1 cellular context compared by ENCODE assay signal in genomic region chr1:67766117-67766978, GRCh38.
TF ChIP-seq lines count a peak whose summit lies in the region.

No MANE protein-coding gene starts in this region.

TF ChIP-seq in GM12878, 131 proteins besides CTCF, POLR2A, EP300 and RAD21 (continued from another document):
- no peak for TF ChIP-seq CUX1 (IDR thresholded peaks at IDR 0.05; ENCODE audit: insufficient replicate concordance, low read depth, low read length)
- TF ChIP-seq EZH2 (IDR thresholded peaks at IDR 0.05; ENCODE audit: borderline replicate concordance, control insufficient read depth, low read depth, low read length): no peak
- TF ChIP-seq NR2C1 (IDR thresholded peaks at IDR 0.05): no peak
- no peak for TF ChIP-seq CEBPZ (IDR thresholded peaks at IDR 0.05; ENCODE audit: low read depth, low read length)
- TF ChIP-seq MEF2B (IDR thresholded peaks at IDR 0.05; ENCODE audit: partially characterized antibody, poor library complexity, severe bottlenecking): peak; percentile 89
- no peak for TF ChIP-seq SUZ12 (IDR thresholded peaks at IDR 0.05; ENCODE audit: unreplicated experiment)
- TF ChIP-seq NBN (IDR thresholded peaks at IDR 0.05): 0 out of 2 replicates have a peak, but pooled peaks have one; percentile 11
- TF ChIP-seq CREB1 (IDR thresholded peaks at IDR 0.05; ENCODE audit: low read depth): no peak
- no peak for TF ChIP-seq HDAC2 (IDR thresholded peaks at IDR 0.05)
- no peak for TF ChIP-seq STAT3 (IDR thresholded peaks at IDR 0.05; ENCODE audit: low read depth, low read length)
- TF ChIP-seq GATAD2B (conservative IDR thresholded peaks at IDR 0.05; ENCODE audit: low read depth): 0 out of 2 replicates have a peak, but pooled peaks have one; percentile 21
- peak; percentile 46; the same call in 1 of the 2 replicates for TF ChIP-seq SMC3 (IDR thresholded peaks at IDR 0.05; ENCODE audit: borderline replicate concordance, low read length)
- TF ChIP-seq MYB (IDR thresholded peaks at IDR 0.05; ENCODE audit: borderline replicate concordance, low read depth, low read length): no peak
- no peak for TF ChIP-seq MTA3 (IDR thresholded peaks at IDR 0.05; ENCODE audit: borderline replicate concordance, low read length)
- peak; percentile 35 for TF ChIP-seq SKIL (IDR thresholded peaks at IDR 0.05; ENCODE audit: low read depth, poor library complexity, severe bottlenecking)
- TF ChIP-seq EED (IDR thresholded peaks at IDR 0.05; ENCODE audit: low read depth): no peak
- no peak for TF ChIP-seq ZNF622 (IDR thresholded peaks at IDR 0.05)
- no peak for TF ChIP-seq BCL11A (IDR thresholded peaks at IDR 0.05; ENCODE audit: low read depth, low read length)
- TF ChIP-seq HSF1 (IDR thresholded peaks at IDR 0.05; ENCODE audit: low read depth, low read length): no peak
- TF ChIP-seq NFYA (IDR thresholded peaks at IDR 0.05; ENCODE audit: borderline replicate concordance, low read depth, low read length): no peak
- TF ChIP-seq MLLT1 (IDR thresholded peaks at IDR 0.05): no peak
- no peak for TF ChIP-seq TAF1 (IDR thresholded peaks at IDR 0.05; ENCODE audit: borderline replicate concordance, low read depth, low read length)
- TF ChIP-seq ATF7 (IDR thresholded peaks at IDR 0.05; ENCODE audit: low read depth): no peak
- TF ChIP-seq NKRF (conservative IDR thresholded peaks at IDR 0.05): no peak
- TF ChIP-seq WRNIP1 (IDR thresholded peaks at IDR 0.05; ENCODE audit: borderline replicate concordance, low read depth, low read length): no peak
- TF ChIP-seq IKZF1 (conservative IDR thresholded peaks at IDR 0.05): peak; percentile 52
- no peak for TF ChIP-seq PBX3 (IDR thresholded peaks at IDR 0.05; ENCODE audit: insufficient replicate concordance, low read depth, low read length)
- TF ChIP-seq HDGF (IDR thresholded peaks at IDR 0.05): no peak
- TF ChIP-seq TARDBP (IDR thresholded peaks at IDR 0.05; ENCODE audit: borderline replicate concordance): no peak
- TF ChIP-seq RFX5 (IDR thresholded peaks at IDR 0.05; ENCODE audit: low read depth, low read length): no peak
- no peak for TF ChIP-seq ASH2L (IDR thresholded peaks at IDR 0.05; ENCODE audit: borderline replicate concordance, low read depth)
- TF ChIP-seq BCLAF1 (IDR thresholded peaks at IDR 0.05): no peak
- no peak for TF ChIP-seq HCFC1 (IDR thresholded peaks at IDR 0.05; ENCODE audit: low read length)
- no peak for TF ChIP-seq GABPA (IDR thresholded peaks at IDR 0.05; ENCODE audit: low read depth)
- TF ChIP-seq IKZF2 (IDR thresholded peaks at IDR 0.05): 0 out of 4 replicates have a peak, but pooled peaks of 1 of the 2 experiments have one; percentile 13
- 0 out of 2 replicates have a peak, but pooled peaks have one; percentile 40 for TF ChIP-seq ZNF207 (IDR thresholded peaks at IDR 0.05; ENCODE audit: borderline replicate concordance)
